Comparison of ENCODE assay signal across 10 cellular contexts in genomic region chr9:131252120-131252519, GRCh38. TPM values are rescaled to one million over a fixed set of nuclear protein-coding genes. Genes with fewer than 3 reads are reported as not detected.
DNase-seq lines count a peak whose midpoint lies in the region; ATAC-seq and TF ChIP-seq lines count a peak whose summit lies in the region.
"Had no signal": no experiment of that assay in that cellular context is flagged by ENCODE, and none has a peak within 500 bp of the region (broad histone marks: within the 10 kb centered on the region; RNA-seq: fewer than 3 reads in every experiment).

No MANE protein-coding gene starts in this region.

- H3K27ac ChIP-seq in mesenchymal stem cell (ENCODE audit: low read length, poor library complexity, severe bottlenecking), result no peak overlapping the region
- H3K27ac ChIP-seq: SK-N-MC had no signal

- H3K4me3 Mint-ChIP-seq in CD14-positive monocyte, result peak overlapping the region; percentile 79 to 85
- H3K4me3 Mint-ChIP-seq in activated CD8-positive, alpha-beta T cell treated with anti-CD3 and anti-CD28 coated beads, Interleukin-2, amount 10 ng/mL, durations not matched to agents 7 days and 5 days, result peak overlapping the region; percentile 77

- no peak overlapping the region for H2BK5ac ChIP-seq in mesenchymal stem cell (ENCODE audit: low read depth, low read length, poor library complexity, severe bottlenecking)

- no peak overlapping the region for H4K8ac ChIP-seq in mesenchymal stem cell (ENCODE audit: low read length)

- CTCF ChIA-PET in activated CD8-positive, alpha-beta T cell treated with anti-CD3 and anti-CD28 coated beads, Interleukin-2, amount 10 ng/mL, durations not matched to agents 7 days and 5 days (lab: Charles Lee), result interaction anchor here (1.4 to 11.8 kb wide), 4 partner anchors 14 to 73 kb away, joined by 4 to 163 read pairs (median 10); partner anchors contain the start of gene FAM78A

- no peak overlapping the region for H3K9ac ChIP-seq in mesenchymal stem cell (ENCODE audit: low read length)

- H3K27me3 Mint-ChIP-seq in CD14-positive monocyte (ENCODE audit: low read depth in 3 of 3), result peaks cover 0 to 3% (median 0%) of the 10 kb centered on the region in 3 donors
- no peaks in the 10 kb centered on the region for H3K27me3 Mint-ChIP-seq in activated CD8-positive, alpha-beta T cell treated with anti-CD3 and anti-CD28 coated beads, Interleukin-2, amount 10 ng/mL, durations not matched to agents 7 days and 5 days (ENCODE audit: low read depth)

- no peaks in the 10 kb centered on the region for H3K9me3 ChIP-seq in mesenchymal stem cell (ENCODE audit: control insufficient read depth, low read length)

- H3K4ac ChIP-seq in mesenchymal stem cell (ENCODE audit: low read depth in 1 of 2, low read length in 2 of 2), result no peak overlapping the region

- no peak overlapping the region for H2AK5ac ChIP-seq in mesenchymal stem cell (ENCODE audit: low read length, severe bottlenecking)

- H2BK120ac ChIP-seq in mesenchymal stem cell (ENCODE audit: low read depth, low read length), result no peak overlapping the region

- H3K79me1 ChIP-seq in mesenchymal stem cell (replicated peaks; ENCODE audit: low read length, poor library complexity, severe bottlenecking), result no peaks in the 10 kb centered on the region

- peaks cover 0 to 4% (median 0%) of the 10 kb centered on the region in 7 donors for H3K9me3 Mint-ChIP-seq in CD14-positive monocyte
- no peaks in the 10 kb centered on the region for H3K9me3 Mint-ChIP-seq in activated CD8-positive, alpha-beta T cell treated with anti-CD3 and anti-CD28 coated beads, Interleukin-2, amount 10 ng/mL, durations not matched to agents 7 days and 5 days (ENCODE audit: insufficient read depth)

- H3K36me3 ChIP-seq in mesenchymal stem cell (ENCODE audit: control insufficient read depth in 1 of 2, insufficient read depth in 2 of 2, low read depth in 1 of 2, low read length in 2 of 2), result no peaks in the 10 kb centered on the region

- H3K27me3 ChIP-seq in mesenchymal stem cell (ENCODE audit: control insufficient read depth in 1 of 2, insufficient read depth in 1 of 2, low read length in 2 of 2), result no peaks in the 10 kb centered on the region

- no peak overlapping the region for H3K4me2 ChIP-seq in mesenchymal stem cell (ENCODE audit: low read length, poor library complexity, severe bottlenecking)

- H3K23ac ChIP-seq in mesenchymal stem cell (ENCODE audit: low read length in 2 of 2), result no peak overlapping the region

- no peak overlapping the region for H2AFZ ChIP-seq in mesenchymal stem cell (ENCODE audit: low read depth, low read length)

- intact Hi-C loops in CD14-positive monocyte (cut with micrococcal nuclease), result no loop called here

- ATAC-seq in GM19397 (IDR thresholded peaks at IDR 0.05; ENCODE audit: unreplicated experiment), result peak; percentile 1
- no peak for ATAC-seq in activated CD8-positive, alpha-beta T cell treated with anti-CD3 and anti-CD28 coated beads, Interleukin-2, amount 10 ng/mL, durations not matched to agents 7 days and 5 days
- no peak for ATAC-seq in GM21360 (IDR thresholded peaks at IDR 0.05; ENCODE audit: unreplicated experiment)
- no peak for ATAC-seq in GM19463 (IDR thresholded peaks at IDR 0.05; ENCODE audit: unreplicated experiment)

- H3K4me1 Mint-ChIP-seq in CD14-positive monocyte, result peaks cover 62% of the 10 kb centered on the region
- peaks cover 61% of the 10 kb centered on the region for H3K4me1 Mint-ChIP-seq in activated CD8-positive, alpha-beta T cell treated with anti-CD3 and anti-CD28 coated beads, Interleukin-2, amount 10 ng/mL, durations not matched to agents 7 days and 5 days (ENCODE audit: low read depth)

- no peak overlapping the region for H2BK15ac ChIP-seq in mesenchymal stem cell (ENCODE audit: low read depth, poor library complexity, severe bottlenecking)

- POLR2A ChIA-PET in activated CD8-positive, alpha-beta T cell treated with anti-CD3 and anti-CD28 coated beads, Interleukin-2, amount 10 ng/mL, durations not matched to agents 7 days and 5 days (lab: Charles Lee), result interaction anchor here (0.8 to 10.8 kb wide), 8 partner anchors 12 to 64 kb away, joined by 3 to 330 read pairs (median 5); partner anchors contain the start of gene FAM78A

- H3K4me1 ChIP-seq in mesenchymal stem cell (ENCODE audit: control insufficient read depth, insufficient read depth, low read depth, low read length), result peaks cover 11% of the 10 kb centered on the region

- peak overlapping the region; percentile 84 to 99 (median 96) for H3K27ac Mint-ChIP-seq in CD14-positive monocyte
- peak overlapping the region; percentile 97 for H3K27ac Mint-ChIP-seq in activated CD8-positive, alpha-beta T cell treated with anti-CD3 and anti-CD28 coated beads, Interleukin-2, amount 10 ng/mL, durations not matched to agents 7 days and 5 days

- H3K14ac ChIP-seq in mesenchymal stem cell (ENCODE audit: low read length in 2 of 2), result no peak overlapping the region

- DNase-seq in CD14-positive monocyte (ENCODE audit: low spot score) (no peak), mesenchymal stem cell (no peak), HK-2 (ENCODE audit: unreplicated experiment) (no peak), NCI-H2107 (lab: John Stamatoyannopoulos, UW) (no peak)
- no peak for DNase-seq in activated CD8-positive, alpha-beta T cell treated with anti-CD3 and anti-CD28 coated beads, Interleukin-2, amount 10 ng/mL, durations not matched to agents 7 days and 5 days
- DNase-seq: DMS79 had no signal

- H3K4me3 ChIP-seq in mesenchymal stem cell (ENCODE audit: insufficient read depth in 1 of 2, low read depth in 1 of 2, low read length in 2 of 2), result no peak overlapping the region
- H3K4me3 ChIP-seq: SK-N-MC had no signal

- peaks cover 3% of the 10 kb centered on the region in 2 donors for H3K36me3 Mint-ChIP-seq in CD14-positive monocyte
- H3K36me3 Mint-ChIP-seq in activated CD8-positive, alpha-beta T cell treated with anti-CD3 and anti-CD28 coated beads, Interleukin-2, amount 10 ng/mL, durations not matched to agents 7 days and 5 days (ENCODE audit: low read depth), result peaks cover 8% of the 10 kb centered on the region

- WGBS in mesenchymal stem cell, result 96% methylated on average over 23 of the region's 23 CpGs

- H4K91ac ChIP-seq in mesenchymal stem cell (ENCODE audit: low read length), result peak overlapping the region; percentile 35

- H2BK12ac ChIP-seq in mesenchymal stem cell (ENCODE audit: low read length in 2 of 2), result no peak overlapping the region

- no peak overlapping the region for H3K18ac ChIP-seq in mesenchymal stem cell (ENCODE audit: low read depth in 1 of 2, low read length in 2 of 2)

- no peak for TF ChIP-seq CTCF in CD14-positive monocyte (IDR thresholded peaks at IDR 0.05)

RNA-seq across cellular contexts. Expression of gene FAM78A, which starts 24.2 kb away (rescaled TPM):
- polyA plus RNA-seq in CD14-positive monocyte, result 1 to 10 TPM; 6.4 to 7.2 TPM
- 100 to 1,000 TPM in 1 of 2 experiments, 10 to 100 TPM in 1; 99.2 to 101 TPM for total RNA-seq in activated CD8-positive, alpha-beta T cell treated with anti-CD3 and anti-CD28 coated beads, Interleukin-2, amount 10 ng/mL, durations not matched to agents 7 days and 5 days
- polyA plus RNA-seq in mesenchymal stem cell (2013, experiment 1 of 2), result 0.72 TPM
- polyA plus RNA-seq in mesenchymal stem cell (2013, experiment 2 of 2), result 0.75 TPM

RNA-seq across cellular contexts. Expression of gene PLPP7, which starts 37.4 kb away (rescaled TPM):
- polyA plus RNA-seq in CD14-positive monocyte, result 1 to 10 TPM; 1.5 to 3.1 TPM
- total RNA-seq in activated CD8-positive, alpha-beta T cell treated with anti-CD3 and anti-CD28 coated beads, Interleukin-2, amount 10 ng/mL, durations not matched to agents 7 days and 5 days, result under 1 TPM in 1 of 2 experiments, not detected in 1; 0.21 TPM
- polyA plus RNA-seq in mesenchymal stem cell (2013, experiment 1 of 2), result 0.17 TPM
- polyA plus RNA-seq in mesenchymal stem cell (2013, experiment 2 of 2), result 0.14 TPM
